Comparison of ENCODE assay signal across 17 cellular contexts in genomic region chr3:143265501-143266070, GRCh38.
"Had no signal": no experiment of that assay in that cellular context is flagged by ENCODE, and none has a peak within 500 bp of the region (broad histone marks: within the 10 kb centered on the region; RNA-seq: fewer than 3 reads in every experiment).

No MANE protein-coding gene starts in this region.

- H3K4me3 ChIP-seq: left ventricle myocardium inferior, mucosa of descending colon, psoas muscle, transverse colon, vagina had no signal

- ATAC-seq: mucosa of descending colon; stimulated activated naive CD8-positive, alpha-beta T cell treated with anti-CD3 and anti-CD28 coated beads, Interleukin-15, Interleukin-2, amounts not matched to agents 100 U/mL and 50 U/mL, for 24 hours had no signal

- DNase-seq: activated CD4-positive, alpha-beta T cell treated with anti-CD3 and anti-CD28 coated beads for 1 hour; activated CD4-positive, alpha-beta T cell treated with anti-CD3 and anti-CD28 coated beads, Interleukin-2, amount 50 U/mL, for 4 hours; amniotic stem cell; effector CD8-positive, alpha-beta T cell; head of caudate nucleus; kidney glomerular epithelial cell; left ventricle myocardium inferior; mucosa of descending colon; naive B cell; psoas muscle; right cardiac atrium; stimulated activated CD4-positive, alpha-beta T cell treated with anti-CD3 and anti-CD28 coated beads, Interleukin-2, amount 100 ng/mL, for 24 hours; stimulated activated naive CD8-positive, alpha-beta T cell treated with anti-CD3 and anti-CD28 coated beads, Interleukin-15, Interleukin-2, amounts not matched to agents 100 U/mL and 50 U/mL, for 24 hours; substantia nigra; transverse colon; WERI-Rb-1 had no signal

- H3K36me3 ChIP-seq: left ventricle myocardium inferior, transverse colon, vagina, WERI-Rb-1 had no signal

- H3K27ac ChIP-seq: left ventricle myocardium inferior, psoas muscle, transverse colon, vagina, WERI-Rb-1 had no signal

- H3K9me3 ChIP-seq: left ventricle myocardium inferior, mucosa of descending colon, psoas muscle, transverse colon, vagina had no signal

- H3K27me3 ChIP-seq: transverse colon, vagina had no signal

- H3K4me1 ChIP-seq: left ventricle myocardium inferior, psoas muscle, transverse colon had no signal
